Comparison of ENCODE assay signal across 8 cellular contexts in the genomic region with DNA sequence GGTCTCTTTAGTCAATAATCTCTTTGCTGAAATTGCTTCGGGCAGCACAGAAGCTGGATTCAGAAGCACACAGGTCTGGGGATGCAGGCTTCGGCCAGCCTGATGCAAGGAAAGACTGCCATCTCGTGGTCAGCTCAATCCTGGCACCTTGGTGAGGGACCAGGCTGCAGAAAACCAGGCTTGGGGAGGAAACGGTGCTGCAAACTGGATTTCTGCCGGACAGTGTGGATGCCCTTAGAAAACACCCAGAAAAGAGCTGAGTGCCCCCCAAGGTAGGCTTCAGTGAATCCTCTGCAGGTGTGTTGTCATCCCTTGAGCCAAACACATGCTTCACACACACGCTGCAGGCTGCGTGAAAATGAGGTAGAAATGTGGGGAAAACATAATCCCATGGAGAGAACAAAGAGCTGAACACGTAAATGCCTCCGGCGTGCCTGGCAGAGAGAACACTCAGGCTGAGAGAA.
DNase-seq lines count a peak whose midpoint lies in the region; ATAC-seq and TF ChIP-seq lines count a peak whose summit lies in the region.

No MANE protein-coding gene starts in this region.

- DNase-seq in SIG-M5 treated with dmso at 0.1 percent for 504 hours (lab: John Stamatoyannopoulos, UW; ENCODE audit: unreplicated experiment) (peak; percentile 32), SIG-M5 (lab: John Stamatoyannopoulos, UW) (no peak), NCI-H774 (lab: John Stamatoyannopoulos, UW) (peak; percentile 73), activated T-cell treated with anti-CD3 and anti-CD28 coated beads for 24 hours (ENCODE audit: low read depth) (peak; percentile 28), fibroblast of mammary gland (ENCODE audit: low read depth) (peak; percentile 45), osteocyte (ENCODE audit: extremely low spot score, unreplicated experiment) (no peak)

- no peak overlapping the region for H3K4me3 ChIP-seq in fibroblast of mammary gland (ENCODE audit: control insufficient read depth, low read depth, low read length)

- peaks cover 3% of the 10 kb centered on the region for H3K9me3 Mint-ChIP-seq in osteocyte (ENCODE audit: unreplicated experiment)

- no peaks in the 10 kb centered on the region for H3K4me1 Mint-ChIP-seq in osteocyte (ENCODE audit: unreplicated experiment)

- H3K27me3 Mint-ChIP-seq in osteocyte (ENCODE audit: unreplicated experiment), result no peaks in the 10 kb centered on the region

- peak; percentile 75 for TF ChIP-seq CTCF in fibroblast of mammary gland (conservative IDR thresholded peaks at IDR 0.05; ENCODE audit: control insufficient read depth, insufficient read depth, low read depth, low read length)
- peak; percentile 72 for TF ChIP-seq CTCF in osteocyte (IDR thresholded peaks at IDR 0.05)

- no peak overlapping the region for H3K27ac Mint-ChIP-seq in osteocyte (ENCODE audit: unreplicated experiment)

- no peaks in the 10 kb centered on the region for H3K36me3 Mint-ChIP-seq in osteocyte (ENCODE audit: unreplicated experiment)

- peak; percentile 66 for ATAC-seq in HG03103 (IDR thresholded peaks at IDR 0.05; ENCODE audit: low read depth, unreplicated experiment)
- no peak for ATAC-seq in GM19455 (IDR thresholded peaks at IDR 0.05; ENCODE audit: unreplicated experiment)

- H3K4me3 Mint-ChIP-seq in osteocyte (ENCODE audit: unreplicated experiment), result no peak overlapping the region

Comparison
In these comparisons a context has a peak if more than half of its experiments do, and no peak if none do; other contexts are left out.
1. DNase-seq: peak in SIG-M5 treated with dmso at 0.1 percent for 504 hours (single experiment), NCI-H774 (single experiment), activated T-cell treated with anti-CD3 and anti-CD28 coated beads for 24 hours (single experiment) and fibroblast of mammary gland (single experiment); none in SIG-M5 (single experiment) and osteocyte (single experiment).